In genomic region chr1:79519084-79519760, GRCh38 we compare ENCODE assay signal across 24 cellular contexts.
A peak's percentile ranks its signal among the peaks of the same experiment; 100 is the strongest.
DNase-seq lines count a peak whose midpoint lies in the region; ATAC-seq, FAIRE-seq and TF ChIP-seq lines count a peak whose summit lies in the region.
"Had no signal": no experiment of that assay in that cellular context is flagged by ENCODE, and none has a peak within 500 bp of the region (broad histone marks: within the 10 kb centered on the region; RNA-seq: fewer than 3 reads in every experiment).

No MANE protein-coding gene starts in this region.

- no peaks in the 10 kb centered on the region for H4K20me1 ChIP-seq in KMS-11 (ENCODE audit: insufficient read depth)

- H2AFZ ChIP-seq in KMS-11 (ENCODE audit: low read depth): no peak overlapping the region

- intact Hi-C loops in aorta (cut with DNase I): no loop called here

- 47 to 49% methylated on average over 4 of the region's 4 CpGs for WGBS in aorta, 2 donors

- no peaks in the 10 kb centered on the region for H3K9me3 ChIP-seq in aorta (ENCODE audit: control insufficient read depth, low read length)
- H3K9me3 ChIP-seq: vagina had no signal

- no peak for DNase-seq in GM18507 (ENCODE audit: extremely low spot score, insufficient read length, low read depth)
- no peak for DNase-seq in aorta
- DNase-seq: activated CD4-positive, alpha-beta T cell treated with anti-CD3 and anti-CD28 coated beads, Interleukin-2, amount 10 ng/mL, durations not matched to agents 7 days and 5 days; activated CD8-positive, alpha-beta memory T cell treated with anti-CD3 and anti-CD28 coated beads, Interleukin-2, amount 10 ng/mL, durations not matched to agents 7 days and 5 days; dorsolateral prefrontal cortex; EL; heart left ventricle; NCI-H1048; NCI-H510A treated with DMSO at 0.1 percent for 48 hours; NK-92 treated with Interleukin-12 subunit alpha and Interleukin-12 subunit beta, amount 100 ng/mL, for 24 hours; small intestine; stimulated activated CD4-positive, alpha-beta T cell treated with anti-CD3 and anti-CD28 coated beads, Interleukin-2, amount 100 ng/mL, for 24 hours; stimulated activated naive B cell treated with anti-CD40 and anti-IgM and Interleukin-4, amounts not matched to agents 10 μg/mL and 1 μg/mL and 100 μg/mL, for 72 hours had no signal

- H3K4me3 ChIP-seq in KMS-11 (IDR thresholded peaks at IDR 0.05; ENCODE audit: insufficient read depth, low read depth, low read length) (no peak overlapping the region), aorta (ENCODE audit: low read length in 2 of 2) (no peak overlapping the region)
- H3K4me3 ChIP-seq: dorsolateral prefrontal cortex, heart left ventricle, vagina had no signal

- no peaks in the 10 kb centered on the region for H3K36me3 ChIP-seq in KMS-11 (ENCODE audit: insufficient read depth)
- no peaks in the 10 kb centered on the region for H3K36me3 ChIP-seq in aorta (ENCODE audit: control insufficient read depth in 1 of 2, insufficient read depth in 2 of 2, low read length in 1 of 2)
- H3K36me3 ChIP-seq: heart left ventricle, vagina had no signal

- peak overlapping the region; percentile 45 for H3K27ac ChIP-seq in KMS-11
- H3K27ac ChIP-seq in aorta (ENCODE audit: low read depth in 1 of 2, low read length in 2 of 2): no peak overlapping the region
- H3K27ac ChIP-seq: heart left ventricle, vagina had no signal

- H3K79me2 ChIP-seq in KMS-11 (ENCODE audit: insufficient read depth, low read depth): no peaks in the 10 kb centered on the region

- peak overlapping the region; percentile 73 for H3K4me2 ChIP-seq in KMS-11

- H3K4me1 ChIP-seq in KMS-11 (ENCODE audit: low read depth, poor library complexity, severe bottlenecking) (peaks cover 47% of the 10 kb centered on the region), aorta (ENCODE audit: control insufficient read depth in 1 of 2, insufficient read depth in 2 of 2, low read length in 2 of 2) (no peaks in the 10 kb centered on the region)
- H3K4me1 ChIP-seq: heart left ventricle, vagina had no signal

- TF ChIP-seq CTCF in KMS-11 (conservative IDR thresholded peaks at IDR 0.05; ENCODE audit: low read depth, low read length): no peak

- H3K27me3 ChIP-seq in KMS-11 (ENCODE audit: insufficient read depth, low read depth) (no peaks in the 10 kb centered on the region), aorta (ENCODE audit: control insufficient read depth in 1 of 2, insufficient read depth in 2 of 2, low read length in 1 of 2) (no peaks in the 10 kb centered on the region)
- H3K27me3 ChIP-seq: heart left ventricle, vagina had no signal

- ATAC-seq in GM19372 (IDR thresholded peaks at IDR 0.05; ENCODE audit: low read depth, unreplicated experiment) (peak; percentile 50), HG02763 (IDR thresholded peaks at IDR 0.05; ENCODE audit: unreplicated experiment) (peak; percentile 68), HG03280 (IDR thresholded peaks at IDR 0.05; ENCODE audit: unreplicated experiment) (no peak), HG02840 (IDR thresholded peaks at IDR 0.05; ENCODE audit: low FRiP score, unreplicated experiment) (no peak), GM21737 (IDR thresholded peaks at IDR 0.05; ENCODE audit: unreplicated experiment) (no peak), aorta (ENCODE audit: low FRiP score) (no peak)
- ATAC-seq: activated CD8-positive, alpha-beta memory T cell treated with anti-CD3 and anti-CD28 coated beads, Interleukin-2, amount 10 ng/mL, durations not matched to agents 7 days and 5 days; heart left ventricle; stimulated activated naive B cell treated with anti-CD40 and anti-IgM and Interleukin-4, amounts not matched to agents 10 μg/mL and 1 μg/mL and 100 μg/mL, for 72 hours had no signal

- peak; percentile 21 for FAIRE-seq in GM18507 (lab: Jason Lieb, UNC)
- FAIRE-seq: astrocyte, D721Med, GM19239, RCC 7860, small intestine had no signal

- H3K9ac ChIP-seq in KMS-11: no peak overlapping the region

Comparison
In these comparisons a context has a peak if more than half of its experiments do, and no peak if none do; other contexts are left out.
1. ATAC-seq: peak in GM19372 (single experiment) and HG02763 (single experiment); none in HG03280 (single experiment), HG02840 (single experiment), GM21737 (single experiment) and aorta (single experiment).